In the genomic region with DNA sequence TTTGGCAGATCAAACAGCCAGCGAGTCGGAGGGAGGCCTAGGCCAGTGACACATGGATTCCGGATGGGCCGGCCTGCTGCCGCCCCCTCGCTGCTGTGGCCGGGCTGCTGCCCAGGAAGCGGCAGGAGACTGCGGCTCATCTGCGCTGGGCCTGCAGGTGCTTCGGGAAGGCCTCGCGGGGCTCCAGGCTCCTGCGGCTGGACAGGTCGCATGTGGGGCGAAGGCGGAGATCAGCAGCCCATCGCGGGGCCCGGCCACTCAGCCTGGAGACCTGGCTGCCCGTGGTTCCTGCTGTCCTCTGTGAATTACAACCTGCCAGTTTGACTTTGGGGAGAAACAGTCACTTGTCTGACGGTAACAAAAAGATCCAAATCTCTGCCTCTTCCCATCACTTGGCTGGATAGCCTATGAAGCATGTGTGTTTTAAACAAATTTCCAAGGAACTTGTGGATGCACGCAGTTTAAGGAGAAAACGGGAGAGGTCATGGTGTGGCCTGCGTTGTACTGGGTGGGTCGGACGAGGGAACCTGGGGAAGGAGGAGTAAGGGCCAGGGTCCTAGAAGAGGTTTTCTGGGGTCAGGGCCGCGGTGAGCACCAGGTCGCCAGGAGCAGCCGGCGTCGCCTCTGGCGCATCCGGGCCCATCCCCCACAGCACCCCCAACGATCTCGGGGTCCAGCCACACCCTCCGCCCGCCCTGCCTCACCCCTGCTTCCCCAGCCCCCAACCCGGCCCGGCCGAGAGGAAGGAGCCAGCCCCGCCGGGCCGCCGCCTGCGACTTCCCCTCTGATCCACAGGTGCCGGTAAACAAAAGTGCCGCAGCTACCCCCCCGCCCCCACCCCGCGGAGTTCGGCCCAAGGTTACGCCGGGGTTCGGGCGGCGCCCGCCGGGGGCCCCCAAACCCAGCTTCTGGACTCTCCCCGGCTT, we compare ENCODE assay signal across 8 cellular contexts. TPM values are rescaled to one million over a fixed set of nuclear protein-coding genes. Genes with fewer than 3 reads are reported as not detected.
A peak's percentile ranks its signal among the peaks of the same experiment; 100 is the strongest.
DNase-seq lines count a peak whose midpoint lies in the region; ATAC-seq and TF ChIP-seq lines count a peak whose summit lies in the region.

No MANE protein-coding gene starts in this region.

- H3K79me2 ChIP-seq in smooth muscle cell (ENCODE audit: low read depth) = no peaks in the 10 kb centered on the region

- DNase-seq in activated effector memory CD4-positive, alpha-beta T cell treated with anti-CD3 and anti-CD28 coated beads, Interleukin-2, amount 50 U/mL, for 16 hours = peak; percentile 88
- DNase-seq in iPS DF 6.9 (ENCODE audit: low read depth, low spot score) = no peak
- DNase-seq in smooth muscle cell (lab: John Stamatoyannopoulos, UW; ENCODE audit: unreplicated experiment) = no peak
- DNase-seq in DMS 273 (lab: John Stamatoyannopoulos, UW; ENCODE audit: unreplicated experiment) = no peak
- DNase-seq in superior temporal gyrus (ENCODE audit: extremely low spot score) = no peak

- H4K20me1 ChIP-seq in smooth muscle cell (ENCODE audit: low read depth) = no peaks in the 10 kb centered on the region

- H3K4me3 ChIP-seq in HUES48 (ENCODE audit: low read depth, low read length) = peak overlapping the region; percentile 56
- H3K4me3 ChIP-seq in iPS DF 6.9 (ENCODE audit: low read length) = peak overlapping the region; percentile 45; the same call in 1 of the 2 replicates
- H3K4me3 ChIP-seq in smooth muscle cell = peak overlapping the region; percentile 43

- H3K27ac ChIP-seq in HUES48 (ENCODE audit: low read depth, low read length) = no peak overlapping the region
- no peak overlapping the region for H3K27ac ChIP-seq in iPS DF 6.9 (ENCODE audit: low read length)
- H3K27ac ChIP-seq in smooth muscle cell (ENCODE audit: low read depth) = no peak overlapping the region

- ATAC-seq in GM21528 (IDR thresholded peaks at IDR 0.05; ENCODE audit: low FRiP score, unreplicated experiment) (no peak), HG02870 (IDR thresholded peaks at IDR 0.05; ENCODE audit: unreplicated experiment) (no peak)

- no peaks in the 10 kb centered on the region for H3F3A ChIP-seq in smooth muscle cell (ENCODE audit: low read depth)

- H3K27me3 ChIP-seq in HUES48 (ENCODE audit: control insufficient read depth, insufficient read depth, low read length) (peaks cover 59% of the 10 kb centered on the region), iPS DF 6.9 (ENCODE audit: control insufficient read depth, insufficient read depth, low read length) (peaks cover 24% of the 10 kb centered on the region), smooth muscle cell (ENCODE audit: low read depth) (peaks cover 67% of the 10 kb centered on the region)

- TF ChIP-seq CTCF in smooth muscle cell (IDR thresholded peaks at IDR 0.05; ENCODE audit: borderline replicate concordance, insufficient read depth, poor library complexity, severe bottlenecking) = no peak

- H3K9me3 ChIP-seq in HUES48 (ENCODE audit: control insufficient read depth, insufficient read depth, low read length) (no peaks in the 10 kb centered on the region), iPS DF 6.9 (ENCODE audit: control insufficient read depth, insufficient read depth, low read length) (no peaks in the 10 kb centered on the region), smooth muscle cell (replicated peaks; ENCODE audit: low read depth) (no peaks in the 10 kb centered on the region)

- H2AFZ ChIP-seq in smooth muscle cell (ENCODE audit: low read depth) = no peak overlapping the region

- H3K36me3 ChIP-seq in HUES48 (ENCODE audit: control insufficient read depth, insufficient read depth, low read length) (no peaks in the 10 kb centered on the region), iPS DF 6.9 (ENCODE audit: control insufficient read depth, insufficient read depth, low read length) (no peaks in the 10 kb centered on the region; the same call in 1 of the 2 replicates), smooth muscle cell (ENCODE audit: low read depth) (no peaks in the 10 kb centered on the region)

- H3K4me1 ChIP-seq in HUES48 (ENCODE audit: control insufficient read depth, insufficient read depth, low read length) = peaks cover 19% of the 10 kb centered on the region
- peaks cover 10% of the 10 kb centered on the region for H3K4me1 ChIP-seq in iPS DF 6.9 (ENCODE audit: control insufficient read depth, insufficient read depth, low read length)
- H3K4me1 ChIP-seq in smooth muscle cell (ENCODE audit: low read depth) = peaks cover 23% of the 10 kb centered on the region

- H3K4me2 ChIP-seq in smooth muscle cell = peak overlapping the region; percentile 84

- no peak overlapping the region for H3K9ac ChIP-seq in HUES48 (ENCODE audit: low read depth, low read length)
- no peak overlapping the region for H3K9ac ChIP-seq in smooth muscle cell (ENCODE audit: low read depth)

- no CpG with 5 or more reads among the region's 61 CpGs for WGBS in iPS DF 6.9 (ENCODE audit: insufficient coverage, insufficient read length)
- WGBS in smooth muscle cell (ENCODE audit: low lambda C conversion rate) = 27% methylated on average over 33 of the region's 61 CpGs

RNA-seq across cellular contexts. Expression of a gene that starts 1.6 kb away (rescaled TPM):
- 0.09 and 1.1 TPM in 2 replicates for total RNA-seq in smooth muscle cell
- polyA plus RNA-seq in smooth muscle cell = 0.47 TPM in 1 of 2 replicates, not detected in the other
